1 cellular context compared by ENCODE assay signal in the genomic region with DNA sequence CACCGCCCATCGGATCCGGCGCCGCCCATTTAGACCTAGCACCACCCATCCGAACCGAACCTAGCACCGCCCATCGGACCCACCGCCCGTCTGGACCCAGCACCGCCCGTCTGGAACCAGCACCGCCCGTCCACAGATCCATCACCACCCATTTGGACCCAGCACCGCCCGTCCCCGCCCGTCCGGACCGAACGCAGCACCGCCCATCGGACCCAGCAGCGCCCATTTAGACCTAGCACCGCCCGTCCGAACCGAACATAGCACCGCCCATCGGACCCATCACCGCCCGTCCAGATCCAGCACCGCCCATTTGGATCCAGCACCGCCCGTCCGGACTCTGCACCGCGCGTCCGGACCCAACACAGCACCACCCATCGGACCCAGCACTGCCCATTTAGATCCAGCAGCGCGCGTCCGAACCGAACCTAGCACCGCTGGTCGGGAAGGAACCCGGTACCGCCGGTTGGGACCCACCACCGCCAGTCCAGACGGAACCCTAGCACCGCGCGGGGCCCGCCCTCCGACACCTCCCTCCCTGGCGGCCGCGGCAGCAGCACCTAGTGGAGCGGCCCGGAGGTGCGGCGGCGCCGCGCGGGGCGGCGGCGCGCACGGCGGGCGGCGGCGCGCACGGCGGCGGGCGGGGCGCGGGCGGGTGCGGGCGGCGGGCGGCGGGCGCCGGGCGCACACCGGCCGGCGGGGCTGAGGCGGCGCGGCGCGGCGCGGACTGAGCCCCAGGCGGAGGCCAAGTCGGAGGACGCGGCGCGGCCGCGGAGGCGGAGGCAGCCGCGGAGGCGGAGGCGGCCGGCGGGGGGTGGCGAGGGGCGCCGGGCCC.
TF ChIP-seq lines count a peak whose summit lies in the region.

Gene AFDN, plus strand, starts transcription at position 682 of the 832 bp plus-strand sequence. CDS start 222 bp downstream, outside the sequence.

TF ChIP-seq in HEK293, 187 proteins besides CTCF, POLR2A, EP300 and RAD21 (continued from another document and continues in another):
- no peak for TF ChIP-seq ZSCAN16 (tag by site-specific recombination; IDR thresholded peaks at IDR 0.05)
- 0 out of 2 replicates have a peak, but pooled peaks have one; percentile 46 for TF ChIP-seq ZBTB20 (tag by site-specific recombination; IDR thresholded peaks at IDR 0.05)
- 0 out of 2 replicates have a peak, but pooled peaks have one; percentile 6 for TF ChIP-seq ZBTB7A (tag by site-specific recombination; IDR thresholded peaks at IDR 0.05; ENCODE audit: low read depth)
- TF ChIP-seq, protein P1, sequence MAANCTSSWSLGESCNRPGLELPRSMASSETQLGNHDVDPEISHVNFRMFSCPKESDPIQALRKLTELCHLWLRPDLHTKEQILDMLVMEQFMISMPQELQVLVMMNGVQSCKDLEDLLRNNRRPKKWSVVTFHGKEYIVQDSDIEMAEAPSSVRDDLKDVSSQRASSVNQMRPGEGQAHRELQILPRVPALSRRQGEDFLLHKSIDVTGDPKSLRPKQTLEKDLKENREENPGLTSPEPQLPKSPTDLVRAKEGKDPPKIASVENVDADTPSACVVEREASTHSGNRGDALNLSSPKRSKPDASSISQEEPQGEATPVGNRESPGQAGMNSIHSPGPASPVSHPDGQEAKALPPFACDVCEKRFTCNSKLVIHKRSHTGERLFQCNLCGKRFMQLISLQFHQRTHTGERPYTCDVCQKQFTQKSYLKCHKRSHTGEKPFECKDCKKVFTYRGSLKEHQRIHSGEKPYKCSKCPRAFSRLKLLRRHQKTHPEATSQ (tag by site-specific recombination; IDR thresholded peaks at IDR 0.05), result 0 out of 2 replicates have a peak, but pooled peaks have one; percentile 25
- peak; percentile 56 for TF ChIP-seq PATZ1 (tag by site-specific recombination; IDR thresholded peaks at IDR 0.05)
- 0 out of 2 replicates have a peak, but pooled peaks have one; percentile 29 for TF ChIP-seq ZNF140 (tag by site-specific recombination; IDR thresholded peaks at IDR 0.05)
- TF ChIP-seq ZEB2 (tag by site-specific recombination; IDR thresholded peaks at IDR 0.05), result peak; percentile 52
- peak; percentile 98 for TF ChIP-seq ZBTB8A (tag by site-specific recombination; IDR thresholded peaks at IDR 0.05)
- peak; percentile 75; the same call in 1 of the 2 replicates for TF ChIP-seq ZNF777 (tag by site-specific recombination; IDR thresholded peaks at IDR 0.05; ENCODE audit: borderline replicate concordance)
- no peak for TF ChIP-seq ZNF221 (tag by site-specific recombination; IDR thresholded peaks at IDR 0.05; ENCODE audit: borderline replicate concordance)
- TF ChIP-seq KLF17 (tag by site-specific recombination; IDR thresholded peaks at IDR 0.05), result peak; percentile 77; the same call in 1 of the 2 replicates
- peak; percentile 70; the same call in 1 of the 2 replicates for TF ChIP-seq KLF7 (tag by site-specific recombination; IDR thresholded peaks at IDR 0.05; ENCODE audit: borderline replicate concordance)
- TF ChIP-seq ZNF776 (tag by site-specific recombination; IDR thresholded peaks at IDR 0.05; ENCODE audit: borderline replicate concordance), result no peak
- peak; percentile 35; the same call in 1 of the 2 replicates for TF ChIP-seq MYNN (tag by site-specific recombination; IDR thresholded peaks at IDR 0.05; ENCODE audit: borderline replicate concordance)
- peak; percentile 92 for TF ChIP-seq ZNF600 (tag by site-specific recombination; IDR thresholded peaks at IDR 0.05)
- TF ChIP-seq ZNF2 (tag by site-specific recombination; IDR thresholded peaks at IDR 0.05), result peak; percentile 63; the same call in 1 of the 2 replicates
- peak; percentile 76; the same call in 1 of the 2 replicates for TF ChIP-seq GLI4 (tag by site-specific recombination; IDR thresholded peaks at IDR 0.05)
- no peak for TF ChIP-seq ZNF530 (tag by site-specific recombination; IDR thresholded peaks at IDR 0.05; ENCODE audit: low read depth)
- peak; percentile 21; the same call in 1 of the 2 replicates for TF ChIP-seq REST (tag by site-specific recombination; IDR thresholded peaks at IDR 0.05)
- TF ChIP-seq ELK4 (IDR thresholded peaks at IDR 0.05; ENCODE audit: borderline replicate concordance, low read depth, low read length), result no peak
- TF ChIP-seq, protein P2, sequence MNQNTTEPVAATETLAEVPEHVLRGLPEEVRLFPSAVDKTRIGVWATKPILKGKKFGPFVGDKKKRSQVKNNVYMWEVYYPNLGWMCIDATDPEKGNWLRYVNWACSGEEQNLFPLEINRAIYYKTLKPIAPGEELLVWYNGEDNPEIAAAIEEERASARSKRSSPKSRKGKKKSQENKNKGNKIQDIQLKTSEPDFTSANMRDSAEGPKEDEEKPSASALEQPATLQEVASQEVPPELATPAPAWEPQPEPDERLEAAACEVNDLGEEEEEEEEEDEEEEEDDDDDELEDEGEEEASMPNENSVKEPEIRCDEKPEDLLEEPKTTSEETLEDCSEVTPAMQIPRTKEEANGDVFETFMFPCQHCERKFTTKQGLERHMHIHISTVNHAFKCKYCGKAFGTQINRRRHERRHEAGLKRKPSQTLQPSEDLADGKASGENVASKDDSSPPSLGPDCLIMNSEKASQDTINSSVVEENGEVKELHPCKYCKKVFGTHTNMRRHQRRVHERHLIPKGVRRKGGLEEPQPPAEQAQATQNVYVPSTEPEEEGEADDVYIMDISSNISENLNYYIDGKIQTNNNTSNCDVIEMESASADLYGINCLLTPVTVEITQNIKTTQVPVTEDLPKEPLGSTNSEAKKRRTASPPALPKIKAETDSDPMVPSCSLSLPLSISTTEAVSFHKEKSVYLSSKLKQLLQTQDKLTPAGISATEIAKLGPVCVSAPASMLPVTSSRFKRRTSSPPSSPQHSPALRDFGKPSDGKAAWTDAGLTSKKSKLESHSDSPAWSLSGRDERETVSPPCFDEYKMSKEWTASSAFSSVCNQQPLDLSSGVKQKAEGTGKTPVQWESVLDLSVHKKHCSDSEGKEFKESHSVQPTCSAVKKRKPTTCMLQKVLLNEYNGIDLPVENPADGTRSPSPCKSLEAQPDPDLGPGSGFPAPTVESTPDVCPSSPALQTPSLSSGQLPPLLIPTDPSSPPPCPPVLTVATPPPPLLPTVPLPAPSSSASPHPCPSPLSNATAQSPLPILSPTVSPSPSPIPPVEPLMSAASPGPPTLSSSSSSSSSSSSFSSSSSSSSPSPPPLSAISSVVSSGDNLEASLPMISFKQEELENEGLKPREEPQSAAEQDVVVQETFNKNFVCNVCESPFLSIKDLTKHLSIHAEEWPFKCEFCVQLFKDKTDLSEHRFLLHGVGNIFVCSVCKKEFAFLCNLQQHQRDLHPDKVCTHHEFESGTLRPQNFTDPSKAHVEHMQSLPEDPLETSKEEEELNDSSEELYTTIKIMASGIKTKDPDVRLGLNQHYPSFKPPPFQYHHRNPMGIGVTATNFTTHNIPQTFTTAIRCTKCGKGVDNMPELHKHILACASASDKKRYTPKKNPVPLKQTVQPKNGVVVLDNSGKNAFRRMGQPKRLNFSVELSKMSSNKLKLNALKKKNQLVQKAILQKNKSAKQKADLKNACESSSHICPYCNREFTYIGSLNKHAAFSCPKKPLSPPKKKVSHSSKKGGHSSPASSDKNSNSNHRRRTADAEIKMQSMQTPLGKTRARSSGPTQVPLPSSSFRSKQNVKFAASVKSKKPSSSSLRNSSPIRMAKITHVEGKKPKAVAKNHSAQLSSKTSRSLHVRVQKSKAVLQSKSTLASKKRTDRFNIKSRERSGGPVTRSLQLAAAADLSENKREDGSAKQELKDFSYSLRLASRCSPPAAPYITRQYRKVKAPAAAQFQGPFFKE (tag by site-specific recombination; IDR thresholded peaks at IDR 0.05; ENCODE audit: borderline replicate concordance), result no peak
- no peak for TF ChIP-seq ZNF555 (tag by site-specific recombination; conservative IDR thresholded peaks at IDR 0.05)
- TF ChIP-seq KLF1 (tag by site-specific recombination; IDR thresholded peaks at IDR 0.05), result peak; percentile 85
- TF ChIP-seq, protein P3, sequence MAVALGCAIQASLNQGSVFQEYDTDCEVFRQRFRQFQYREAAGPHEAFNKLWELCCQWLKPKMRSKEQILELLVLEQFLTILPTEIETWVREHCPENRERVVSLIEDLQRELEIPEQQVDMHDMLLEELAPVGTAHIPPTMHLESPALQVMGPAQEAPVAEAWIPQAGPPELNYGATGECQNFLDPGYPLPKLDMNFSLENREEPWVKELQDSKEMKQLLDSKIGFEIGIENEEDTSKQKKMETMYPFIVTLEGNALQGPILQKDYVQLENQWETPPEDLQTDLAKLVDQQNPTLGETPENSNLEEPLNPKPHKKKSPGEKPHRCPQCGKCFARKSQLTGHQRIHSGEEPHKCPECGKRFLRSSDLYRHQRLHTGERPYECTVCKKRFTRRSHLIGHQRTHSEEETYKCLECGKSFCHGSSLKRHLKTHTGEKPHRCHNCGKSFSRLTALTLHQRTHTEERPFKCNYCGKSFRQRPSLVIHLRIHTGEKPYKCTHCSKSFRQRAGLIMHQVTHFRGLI (tag by site-specific recombination; IDR thresholded peaks at IDR 0.05), result no peak
- TF ChIP-seq, protein P4, sequence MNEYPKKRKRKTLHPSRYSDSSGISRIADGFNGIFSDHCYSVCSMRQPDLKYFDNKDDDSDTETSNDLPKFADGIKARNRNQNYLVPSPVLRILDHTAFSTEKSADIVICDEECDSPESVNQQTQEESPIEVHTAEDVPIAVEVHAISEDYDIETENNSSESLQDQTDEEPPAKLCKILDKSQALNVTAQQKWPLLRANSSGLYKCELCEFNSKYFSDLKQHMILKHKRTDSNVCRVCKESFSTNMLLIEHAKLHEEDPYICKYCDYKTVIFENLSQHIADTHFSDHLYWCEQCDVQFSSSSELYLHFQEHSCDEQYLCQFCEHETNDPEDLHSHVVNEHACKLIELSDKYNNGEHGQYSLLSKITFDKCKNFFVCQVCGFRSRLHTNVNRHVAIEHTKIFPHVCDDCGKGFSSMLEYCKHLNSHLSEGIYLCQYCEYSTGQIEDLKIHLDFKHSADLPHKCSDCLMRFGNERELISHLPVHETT (tag by site-specific recombination; IDR thresholded peaks at IDR 0.05), result 0 out of 2 replicates have a peak, but pooled peaks have one; percentile 15
- TF ChIP-seq INSM2 (tag by site-specific recombination; IDR thresholded peaks at IDR 0.05), result peak; percentile 9; the same call in 1 of the 2 replicates
- TF ChIP-seq WT1 (tag by site-specific recombination; IDR thresholded peaks at IDR 0.05), result 0 out of 2 replicates have a peak, but pooled peaks have one; percentile 23
- TF ChIP-seq KLF8 (tag by site-specific recombination; IDR thresholded peaks at IDR 0.05), result peak; percentile 78; the same call in 1 of the 2 replicates
